Comparison of ENCODE assay signal across 18 cellular contexts in genomic region chr3:60073942-60074341, GRCh38.
A peak's percentile ranks its signal among the peaks of the same experiment; 100 is the strongest.
DNase-seq lines count a peak whose midpoint lies in the region; ATAC-seq and TF ChIP-seq lines count a peak whose summit lies in the region.
"Had no signal": no experiment of that assay in that cellular context is flagged by ENCODE, and none has a peak within 500 bp of the region (broad histone marks: within the 10 kb centered on the region; RNA-seq: fewer than 3 reads in every experiment).

No MANE protein-coding gene starts in this region.

- CTCF ChIA-PET in CD4-positive, alpha-beta memory T cell (lab: Charles Lee; ENCODE audit: partially characterized antibody), result no interaction called here

- intact Hi-C loops in CD4-positive, alpha-beta memory T cell (cut with micrococcal nuclease), result loop anchor here (1.0 to 2.0 kb wide), 2 partner anchors 9 to 21 kb away; no protein-coding TSS in a partner anchor
- intact Hi-C loops in sigmoid colon (cut with DNase I), result no loop called here

- H3K4me1 Mint-ChIP-seq in activated T-cell treated with anti-CD3 and anti-CD28 coated beads, Interleukin-2, amount 50 U/mL, for 4 hours (ENCODE audit: low read depth), result peaks cover 64% of the 10 kb centered on the region
- H3K4me1 Mint-ChIP-seq in CD4-positive, alpha-beta memory T cell, result peaks cover 23 to 49% (median 36%) of the 10 kb centered on the region in 4 donors

- H3K27me3 ChIP-seq in CD4-positive, alpha-beta memory T cell (ENCODE audit: insufficient read depth, low read length), result no peaks in the 10 kb centered on the region
- H3K27me3 ChIP-seq in DND-41 (ENCODE audit: insufficient read depth, low read length, poor library complexity), result no peaks in the 10 kb centered on the region
- H3K27me3 ChIP-seq in sigmoid colon, result no peaks in the 10 kb centered on the region

- DNase-seq in activated T-cell treated with anti-CD3 and anti-CD28 coated beads, Interleukin-2, amount 50 U/mL, for 4 hours, result no peak
- DNase-seq in activated T-cell treated with anti-CD3 and anti-CD28 coated beads, Interleukin-2, amount 50 U/mL, for 48 hours, result no peak
- DNase-seq in CD4-positive, alpha-beta memory T cell, result no peak
- DNase-seq in DND-41 (no peak), HK-2 (ENCODE audit: unreplicated experiment) (no peak), sigmoid colon (no peak)
- no peak for DNase-seq in activated naive CD4-positive, alpha-beta T cell treated with anti-CD3 and anti-CD28 coated beads, Interleukin-2, amount 50 U/mL, for 72 hours (ENCODE audit: low spot score in 2 of 2)
- DNase-seq: ACHN; C1 segment of cervical spinal cord; DMS153; GF-D8; KBM-7; NCI-H1105 treated with DMSO at 0.1 percent for 48 hours; NCI-H1694; NCI-H748 treated with DMSO at 0.1 percent for 48 hours; NK-92 treated with Interleukin-12 subunit alpha and Interleukin-12 subunit beta, amount 100 ng/mL, for 24 hours had no signal

- H3K4me2 ChIP-seq in DND-41 (ENCODE audit: insufficient read depth, low read length), result peak overlapping the region; percentile 5

- H3K4me3 ChIP-seq in CD4-positive, alpha-beta memory T cell (ENCODE audit: low read length in 2 of 2), result no peak overlapping the region
- no peak overlapping the region for H3K4me3 ChIP-seq in DND-41 (ENCODE audit: low read depth in 1 of 2, low read length in 2 of 2)
- no peak overlapping the region for H3K4me3 ChIP-seq in sigmoid colon

- no peaks in the 10 kb centered on the region for H3K9me3 Mint-ChIP-seq in activated T-cell treated with anti-CD3 and anti-CD28 coated beads, Interleukin-2, amount 50 U/mL, for 4 hours
- peaks cover 0 to 5% (median 3%) of the 10 kb centered on the region in 8 donors for H3K9me3 Mint-ChIP-seq in CD4-positive, alpha-beta memory T cell
- H3K9me3 Mint-ChIP-seq in activated naive CD4-positive, alpha-beta T cell treated with anti-CD3 and anti-CD28 coated beads, Interleukin-2, amount 50 U/mL, for 72 hours, result peaks cover 0 to 10% of the 10 kb centered on the region in 2 donors

- peaks cover 11% of the 10 kb centered on the region for H3K36me3 Mint-ChIP-seq in activated T-cell treated with anti-CD3 and anti-CD28 coated beads, Interleukin-2, amount 50 U/mL, for 4 hours (ENCODE audit: insufficient read depth)
- peaks cover 6 to 12% of the 10 kb centered on the region in 2 donors for H3K36me3 Mint-ChIP-seq in CD4-positive, alpha-beta memory T cell
- peaks cover 6 to 15% of the 10 kb centered on the region in 2 donors for H3K36me3 Mint-ChIP-seq in activated naive CD4-positive, alpha-beta T cell treated with anti-CD3 and anti-CD28 coated beads, Interleukin-2, amount 50 U/mL, for 72 hours

- peaks cover 99% of the 10 kb centered on the region for H3K79me2 ChIP-seq in DND-41 (ENCODE audit: insufficient read depth, low read length)

- no peaks in the 10 kb centered on the region for H3K27me3 Mint-ChIP-seq in activated T-cell treated with anti-CD3 and anti-CD28 coated beads, Interleukin-2, amount 50 U/mL, for 4 hours (ENCODE audit: low read depth)
- no peaks in the 10 kb centered on the region for H3K27me3 Mint-ChIP-seq in CD4-positive, alpha-beta memory T cell

- peaks cover 18% of the 10 kb centered on the region for H3K4me1 ChIP-seq in CD4-positive, alpha-beta memory T cell (ENCODE audit: insufficient read depth, low read length)
- H3K4me1 ChIP-seq in DND-41 (ENCODE audit: insufficient read depth, low read length) (peaks cover 88% of the 10 kb centered on the region), sigmoid colon (peaks cover 0 to 5% (median 4%) of the 10 kb centered on the region in 4 donors)

- peak overlapping the region; percentile 73 for H3K4me3 Mint-ChIP-seq in activated T-cell treated with anti-CD3 and anti-CD28 coated beads, Interleukin-2, amount 50 U/mL, for 4 hours
- peak overlapping the region in 7 of 8 donors; percentile 17 to 84 (median 71) for H3K4me3 Mint-ChIP-seq in CD4-positive, alpha-beta memory T cell

- no peaks in the 10 kb centered on the region for H3K9me3 ChIP-seq in CD4-positive, alpha-beta memory T cell (ENCODE audit: control insufficient read depth in 1 of 2, low read length in 2 of 2)
- H3K9me3 ChIP-seq in DND-41 (ENCODE audit: insufficient read depth, low read length, severe bottlenecking) (peaks cover 3% of the 10 kb centered on the region), sigmoid colon (no peaks in the 10 kb centered on the region)

- TF ChIP-seq POLR2A in sigmoid colon (IDR thresholded peaks at IDR 0.05), result no peak

- no peak for TF ChIP-seq CTCF in DND-41 (IDR thresholded peaks at IDR 0.05; ENCODE audit: borderline replicate concordance, extremely low read depth, low read length, poor library complexity, severe bottlenecking)
- TF ChIP-seq CTCF in sigmoid colon (IDR thresholded peaks at IDR 0.05), result no peak

- POLR2A ChIA-PET in CD4-positive, alpha-beta memory T cell (lab: Charles Lee; ENCODE audit: partially characterized antibody), result interaction anchor here (1.5 to 3.9 kb wide), 3 partner anchors 8 to 63 kb away, joined by 5 to 14 read pairs (median 5); no protein-coding TSS in a partner anchor

- peak overlapping the region in 6 of 7 donors; percentile 6 to 95 (median 57) for H3K27ac Mint-ChIP-seq in CD4-positive, alpha-beta memory T cell
- H3K27ac Mint-ChIP-seq in activated naive CD4-positive, alpha-beta T cell treated with anti-CD3 and anti-CD28 coated beads, Interleukin-2, amount 50 U/mL, for 72 hours, result peak overlapping the region; percentile 87 to 93

- peak overlapping the region; percentile 10; the same call in 1 of the 2 replicates for H3K9ac ChIP-seq in DND-41 (ENCODE audit: low read depth, low read length)

- H3K27ac ChIP-seq in CD4-positive, alpha-beta memory T cell (ENCODE audit: low read depth, low read length), result peak overlapping the region; percentile 19
- H3K27ac ChIP-seq in DND-41 (ENCODE audit: low read length) (peak overlapping the region; percentile 98), sigmoid colon (no peak overlapping the region)

- no peaks in the 10 kb centered on the region for H3K36me3 ChIP-seq in CD4-positive, alpha-beta memory T cell (ENCODE audit: insufficient read depth, low read length)
- peaks cover 29% of the 10 kb centered on the region for H3K36me3 ChIP-seq in DND-41 (ENCODE audit: insufficient read depth, low read length)
- H3K36me3 ChIP-seq in sigmoid colon, result no peaks in the 10 kb centered on the region

- H4K20me1 ChIP-seq in DND-41 (ENCODE audit: insufficient read depth, low read length), result no peaks in the 10 kb centered on the region

- TF ChIP-seq EP300 in sigmoid colon (IDR thresholded peaks at IDR 0.05), result no peak

- no peak overlapping the region for H2AFZ ChIP-seq in DND-41 (ENCODE audit: low read depth, low read length)

- peak in 1 of 2 donors; percentile 35 for ATAC-seq in activated T-cell treated with anti-CD3 and anti-CD28 coated beads, Interleukin-2, amount 50 U/mL, for 4 hours
- ATAC-seq in DND-41 (ENCODE audit: insufficient read depth, low read depth), result no peak
- peak; percentile 67 to 74 for ATAC-seq in activated naive CD4-positive, alpha-beta T cell treated with anti-CD3 and anti-CD28 coated beads, Interleukin-2, amount 50 U/mL, for 72 hours
- ATAC-seq: HepG2, Right ventricle myocardium inferior had no signal

Comparison
In these comparisons a context has a peak if more than half of its experiments do, and no peak if none do; other contexts are left out.
1. H3K27ac ChIP-seq: peak in CD4-positive, alpha-beta memory T cell (single experiment) and DND-41 (single experiment); none in sigmoid colon (0 of 4).